In genomic region chr13:110826101-110826500, GRCh38 we compare ENCODE assay signal across 29 cellular contexts.
"Had no signal": no experiment of that assay in that cellular context is flagged by ENCODE, and none has a peak within 500 bp of the region (broad histone marks: within the 10 kb centered on the region; RNA-seq: fewer than 3 reads in every experiment).

No MANE protein-coding gene starts in this region.

- ATAC-seq: K562, SK-N-SH treated with all-trans-retinoic acid at 6 μM for 48 hours had no signal

- H3K9me3 ChIP-seq: Peyer's patch, SJCRH30 had no signal

- FAIRE-seq: K562 had no signal

- H3K36me3 ChIP-seq: MG63, Peyer's patch, SJCRH30 had no signal

- DNase-seq: Kasumi-1, KG1, NCI-H1048, NCI-H1092 treated with DMSO at 0.1 percent for 48 hours, NCI-H1105 treated with DMSO at 0.1 percent for 48 hours, NCI-H1417, NCI-H1436, NCI-H146, NCI-H1694, NCI-H187, NCI-H1930, NCI-H2029 treated with DMSO at 0.1 percent for 48 hours, NCI-H2171 treated with DMSO at 0.1 percent for 48 hours, NCI-H2227 treated with DMSO at 0.1 percent for 48 hours, NCI-H345, NCI-H446, NCI-H510A treated with DMSO at 0.1 percent for 48 hours, NCI-H524 treated with DMSO at 0.1 percent for 48 hours, NCI-H526 treated with DMSO at 0.1 percent for 48 hours, NCI-H774, Peyer's patch, RPMI8226, SHP77, SIG-M5, SJCRH30 had no signal

- H3K27me3 ChIP-seq: MG63, Peyer's patch, SJCRH30 had no signal

- H3K4me3 ChIP-seq: K562, MG63, Peyer's patch, SJCRH30, SK-N-MC had no signal

- H3K27ac ChIP-seq: Peyer's patch, SJCRH30, SK-N-MC had no signal

- H3K4me1 ChIP-seq: Peyer's patch, SJCRH30 had no signal
